Comparison of ENCODE assay signal across 8 cellular contexts in genomic region chr16:90019201-90019542, GRCh38. TPM values are rescaled to one million over a fixed set of nuclear protein-coding genes. Genes with fewer than 3 reads are reported as not detected.
DNase-seq lines count a peak whose midpoint lies in the region; ATAC-seq and TF ChIP-seq lines count a peak whose summit lies in the region.

A gene with protein sequence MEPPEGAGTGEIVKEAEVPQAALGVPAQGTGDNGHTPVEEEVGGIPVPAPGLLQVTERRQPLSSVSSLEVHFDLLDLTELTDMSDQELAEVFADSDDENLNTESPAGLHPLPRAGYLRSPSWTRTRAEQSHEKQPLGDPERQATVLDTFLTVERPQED (minus strand): TSS chr16:90019456. CDS start chr16:90019341, 115 bp downstream.

- peaks cover 10 to 14% (median 11%) of the 10 kb centered on the region in 3 donors for H3K4me1 Mint-ChIP-seq in IgD-negative memory B cell

- H3K4me3 ChIP-seq in choroid plexus epithelial cell (ENCODE audit: low read depth, low read length) = peak within 1 kb of the TSS; percentile 58
- H3K4me3 ChIP-seq in mucosa of rectum (ENCODE audit: low read length in 2 of 2) = peak within 1 kb of the TSS; percentile 65 to 67

- H3K27ac ChIP-seq in mucosa of rectum (ENCODE audit: low read depth in 2 of 2, low read length in 2 of 2) = no peak within 1 kb of the TSS

- H3K9ac ChIP-seq in mucosa of rectum (ENCODE audit: low read depth in 1 of 2, low read length in 2 of 2) = peak within 1 kb of the TSS; percentile 56 to 71

- H3K27me3 ChIP-seq in mucosa of rectum (ENCODE audit: control insufficient read depth in 2 of 2, insufficient read depth in 2 of 2, low read length in 2 of 2) = peaks cover 0 to 2% of the 10 kb centered on the region in 2 donors

- peaks cover 20% of the 10 kb centered on the region for H3K27me3 Mint-ChIP-seq in IgD-negative memory B cell

- ATAC-seq in HG03571 (IDR thresholded peaks at IDR 0.05; ENCODE audit: unreplicated experiment) (no peak), GM21825 (IDR thresholded peaks at IDR 0.05; ENCODE audit: unreplicated experiment) (no peak), GM21528 (IDR thresholded peaks at IDR 0.05; ENCODE audit: low FRiP score, unreplicated experiment) (no peak)

- peak within 1 kb of the TSS; percentile 76 to 94 (median 80) for H3K4me3 Mint-ChIP-seq in IgD-negative memory B cell

- H3K36me3 Mint-ChIP-seq in IgD-negative memory B cell = peaks cover 2% of the 10 kb centered on the region

- peaks cover 8 to 15% of the 10 kb centered on the region in 2 donors for H3K4me1 ChIP-seq in mucosa of rectum (ENCODE audit: control insufficient read depth in 2 of 2, insufficient read depth in 2 of 2, low read length in 2 of 2)

- H3K36me3 ChIP-seq in mucosa of rectum (ENCODE audit: control insufficient read depth in 2 of 2, insufficient read depth in 2 of 2, low read length in 2 of 2) = no peaks in the 10 kb centered on the region

- no peak for TF ChIP-seq CTCF in choroid plexus epithelial cell (conservative IDR thresholded peaks at IDR 0.05; ENCODE audit: low read depth, low read length)

- peaks cover 0 to 2% (median 0%) of the 10 kb centered on the region in 3 donors for H3K9me3 Mint-ChIP-seq in IgD-negative memory B cell

- DNase-seq in A172 (ENCODE audit: low spot score) (no peak), choroid plexus epithelial cell (ENCODE audit: low read depth) (no peak), ureter (ENCODE audit: low spot score) (no peak)

- no peaks in the 10 kb centered on the region for H3K9me3 ChIP-seq in mucosa of rectum (ENCODE audit: control insufficient read depth in 2 of 2, low read length in 2 of 2)

- peak within 1 kb of the TSS in 1 of 3 donors; percentile 59 for H3K27ac Mint-ChIP-seq in IgD-negative memory B cell

RNA-seq across cellular contexts. Expression of the gene that starts here (rescaled TPM):
- total RNA-seq in A172 (2014; rRNA removed; shearing (Covaris generic)) = 28.9 and 30.1 TPM in 2 replicates
- 9.4 TPM for polyA plus RNA-seq in IgD-negative memory B cell
- total RNA-seq in ureter = 3.0 TPM
